In the genomic region with DNA sequence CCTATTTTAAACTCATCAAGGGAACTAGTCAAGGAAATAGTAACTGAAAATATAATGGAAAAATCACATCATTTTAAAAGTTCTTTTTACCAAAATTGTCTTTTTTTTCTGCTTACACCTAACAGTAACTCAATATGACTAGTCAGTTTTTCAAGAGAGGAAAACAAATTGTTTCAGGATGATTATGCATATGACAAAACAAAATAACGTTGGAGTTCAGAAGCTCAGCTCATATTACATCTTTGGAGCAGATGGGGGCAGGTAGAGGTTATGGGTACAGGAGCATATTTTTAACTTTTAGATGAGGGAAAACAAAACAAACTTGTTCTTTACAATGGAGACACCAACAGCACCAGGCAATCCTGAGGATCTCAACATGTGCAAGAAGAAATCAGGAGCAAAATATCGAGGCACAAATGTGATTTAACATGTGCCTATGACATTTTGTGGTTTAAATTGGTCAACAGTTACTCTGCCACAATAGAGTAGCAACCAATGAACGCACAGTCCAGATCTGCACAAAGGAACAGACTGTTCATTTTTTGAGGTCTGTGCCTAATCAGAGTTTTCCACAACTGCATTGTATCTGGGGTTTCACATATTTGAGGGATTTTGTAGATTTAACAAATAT, we compare ENCODE assay signal across 25 cellular contexts.
DNase-seq lines count a peak whose midpoint lies in the region; TF ChIP-seq lines count a peak whose summit lies in the region.
"Had no signal": no experiment of that assay in that cellular context is flagged by ENCODE, and none has a peak within 500 bp of the region (broad histone marks: within the 10 kb centered on the region; RNA-seq: fewer than 3 reads in every experiment).

No MANE protein-coding gene starts in this region.

- no peak overlapping the region for H3K4me3 ChIP-seq in adipocyte (ENCODE audit: low read length)
- no peak overlapping the region for H3K4me3 ChIP-seq in epithelial cell of esophagus (ENCODE audit: low read length)
- H3K4me3 ChIP-seq: ascending aorta, coronary artery, pancreas, right lobe of liver, testis had no signal

- TF ChIP-seq CTCF in epithelial cell of esophagus (IDR thresholded peaks at IDR 0.05; ENCODE audit: insufficient read depth, low read depth, low read length, missing control alignments), result no peak
- TF ChIP-seq CTCF in RWPE1 (conservative IDR thresholded peaks at IDR 0.05; ENCODE audit: low read depth), result no peak

- POLR2A ChIA-PET in RWPE1 (lab: Yijun Ruan, JAX; ENCODE audit: low non-redundant PET), result interaction anchor here (0.6 kb wide), 1 partner anchor 125 kb away, joined by 3 read pairs; no protein-coding TSS in a partner anchor

- H3K9ac ChIP-seq in adipocyte (ENCODE audit: low read length), result no peak overlapping the region

- no peaks in the 10 kb centered on the region for H3K36me3 ChIP-seq in adipocyte (ENCODE audit: control insufficient read depth, insufficient read depth, low read length, severe bottlenecking)
- H3K36me3 ChIP-seq: ascending aorta, pancreas, right lobe of liver had no signal

- H3K27me3 ChIP-seq in adipocyte (replicated peaks; ENCODE audit: control insufficient read depth, insufficient read depth, low read length), result no peaks in the 10 kb centered on the region
- H3K27me3 ChIP-seq: ascending aorta, pancreas, testis had no signal

- no peak overlapping the region for H3K27ac ChIP-seq in RWPE1
- H3K27ac ChIP-seq: ascending aorta, coronary artery, HL-60, pancreas, right lobe of liver, testis had no signal

- DNase-seq in HT1080 (ENCODE audit: low read depth) (peak; percentile 14), adipocyte (ENCODE audit: low read depth) (peak; percentile 88), epithelial cell of esophagus (ENCODE audit: low read depth) (peak; percentile 3), renal cortical epithelial cell (ENCODE audit: low read depth) (peak; percentile 27), RWPE1 (ENCODE audit: low spot score) (no peak), NCI-H2171 (lab: John Stamatoyannopoulos, UW) (no peak)
- no peak for DNase-seq in effector CD8-positive, alpha-beta T cell (lab: John Stamatoyannopoulos, UW)
- DNase-seq: activated CD4-positive, CD25-positive, alpha-beta regulatory T cell treated with anti-CD3 and anti-CD28 coated beads, Interleukin-2, amount 50 U/mL, for 72 hours; activated CD8-positive, alpha-beta memory T cell treated with anti-CD3 and anti-CD28 coated beads for 24 hours; activated naive CD4-positive, alpha-beta T cell treated with anti-CD3 and anti-CD28 coated beads, Interleukin-2, amount 10 ng/mL, durations not matched to agents 7 days and 5 days; activated T-cell treated with anti-CD3 and anti-CD28 coated beads, Interleukin-2, amount 50 U/mL, for 48 hours; HFFc6; IMR-90; mesenchymal stem cell; MM.1S; naive B cell; NCI-H1436 treated with DMSO at 0.1 percent for 48 hours; NCI-H345; NK-92 treated with Interleukin-12 subunit alpha and Interleukin-12 subunit beta, amount 100 ng/mL, for 24 hours; pancreas; right lobe of liver; testis had no signal

- H3K9me3 ChIP-seq in adipocyte (ENCODE audit: control insufficient read depth, low read length), result no peaks in the 10 kb centered on the region
- H3K9me3 ChIP-seq: ascending aorta, pancreas, right lobe of liver, testis had no signal

- CTCF ChIA-PET in RWPE1 (lab: Yijun Ruan, JAX), result interaction anchor here (0.7 kb wide), 1 partner anchor 45 kb away, joined by 4 read pairs; no protein-coding TSS in a partner anchor

- H3K4me1 ChIP-seq in adipocyte (ENCODE audit: control insufficient read depth, insufficient read depth, low read length), result peaks cover 7% of the 10 kb centered on the region
- H3K4me1 ChIP-seq: ascending aorta, pancreas, right lobe of liver, testis had no signal

Comparison
In these comparisons a context has a peak if more than half of its experiments do, and no peak if none do; other contexts are left out.
1. DNase-seq: peak in HT1080 (single experiment), adipocyte (single experiment), epithelial cell of esophagus (single experiment) and renal cortical epithelial cell (single experiment); none in RWPE1 (single experiment), NCI-H2171 (single experiment) and effector CD8-positive, alpha-beta T cell (single experiment).